Comparison of ENCODE assay signal across 8 cellular contexts in genomic region chr17:75666959-75667790, GRCh38. TPM values are rescaled to one million over a fixed set of nuclear protein-coding genes. Genes with fewer than 3 reads are reported as not detected.
A peak's percentile ranks its signal among the peaks of the same experiment; 100 is the strongest.
DNase-seq lines count a peak whose midpoint lies in the region; ATAC-seq and TF ChIP-seq lines count a peak whose summit lies in the region.

RECQL5 (minus strand) TSS chr17:75667154; CDS start chr17:75666557, 597 bp downstream.
SAP30BP (plus strand) TSS chr17:75667338; CDS start chr17:75667373, 35 bp downstream.

- CTCF ChIA-PET in CD8-positive, alpha-beta memory T cell (lab: Charles Lee), result interaction anchor here (0.8 to 2.8 kb wide), 7 partner anchors 11 to 192 kb away, joined by 3 to 12 read pairs (median 3); no protein-coding TSS in a partner anchor

- H3K27ac ChIP-seq in CD8-positive, alpha-beta memory T cell (ENCODE audit: low read depth, low read length), result peak within 1 kb of the TSS; percentile 96
- H3K27ac ChIP-seq in lower lobe of right lung, result peak within 1 kb of the TSS; percentile 92

- H3K36me3 Mint-ChIP-seq in CD8-positive, alpha-beta memory T cell, result peaks cover 7 to 50% (median 15%) of the 10 kb centered on the region in 3 donors

- peak within 1 kb of the TSS in 3 of 8 donors; percentile 53 to 76 (median 75) for H3K27ac Mint-ChIP-seq in CD8-positive, alpha-beta memory T cell

- no peaks in the 10 kb centered on the region for H3K9me3 ChIP-seq in CD8-positive, alpha-beta memory T cell (ENCODE audit: low read length)
- no peaks in the 10 kb centered on the region for H3K9me3 ChIP-seq in lower lobe of right lung

- peak within 1 kb of the TSS in 5 of 7 donors; percentile 23 to 68 (median 51) for H3K4me3 Mint-ChIP-seq in CD8-positive, alpha-beta memory T cell

- DNase-seq in CD8-positive, alpha-beta memory T cell, result peak; percentile 94 to 99 (median 97)
- peak; percentile 90 for DNase-seq in GM20000 (ENCODE audit: low spot score)
- DNase-seq in HT1080 (ENCODE audit: low read depth), result peak; percentile 96
- peak; percentile 92 to 98 for DNase-seq in NOMO-1 (lab: John Stamatoyannopoulos, UW; ENCODE audit: unreplicated experiment in 2 of 2)
- peak; percentile 99 for DNase-seq in activated CD8-positive, alpha-beta memory T cell treated with anti-CD3 and anti-CD28 coated beads for 24 hours
- DNase-seq in effector CD4-positive, alpha-beta T cell, result peak; percentile 99
- peak; percentile 99 for DNase-seq in lower lobe of right lung
- DNase-seq in stimulated activated CD4-positive, alpha-beta T cell treated with anti-CD3 and anti-CD28 coated beads, TNF-alpha, amount 100 ng/mL, for 24 hours (ENCODE audit: low read depth in 3 of 3), result peak; percentile 94 to 98 (median 96)

- H3K4me1 Mint-ChIP-seq in CD8-positive, alpha-beta memory T cell, result peaks cover 16 to 21% (median 20%) of the 10 kb centered on the region in 3 donors

- H3K4me1 ChIP-seq in CD8-positive, alpha-beta memory T cell (ENCODE audit: insufficient read depth, low read length), result peaks cover 28% of the 10 kb centered on the region
- H3K4me1 ChIP-seq in lower lobe of right lung, result peaks cover 28% of the 10 kb centered on the region

- peaks cover 27% of the 10 kb centered on the region for H3K36me3 ChIP-seq in CD8-positive, alpha-beta memory T cell (ENCODE audit: insufficient read depth, low read length)
- peaks cover 51% of the 10 kb centered on the region for H3K36me3 ChIP-seq in lower lobe of right lung

- peak; percentile 100 for ATAC-seq in lower lobe of right lung

- intact Hi-C loops in lower lobe of right lung (cut with DNase I), result no loop called here

- TF ChIP-seq CTCF in GM20000 (IDR thresholded peaks at IDR 0.05; ENCODE audit: extremely low read depth, missing control alignments), result no peak
- TF ChIP-seq CTCF in lower lobe of right lung (IDR thresholded peaks at IDR 0.05), result no peak

- H3K27me3 Mint-ChIP-seq in CD8-positive, alpha-beta memory T cell, result no peaks in the 10 kb centered on the region

- POLR2A ChIA-PET in CD8-positive, alpha-beta memory T cell (lab: Charles Lee), result interaction anchor here (0.5 to 1.7 kb wide), 10 partner anchors 10 to 1014 kb away, joined by 3 to 4 read pairs (median 4); partner anchors contain the start of genes GALK1, GGA3 and TSEN54

- no peaks in the 10 kb centered on the region for H3K27me3 ChIP-seq in CD8-positive, alpha-beta memory T cell (ENCODE audit: insufficient read depth, low read length, poor library complexity, severe bottlenecking)
- H3K27me3 ChIP-seq in lower lobe of right lung (ENCODE audit: low read depth), result no peaks in the 10 kb centered on the region

- no peaks in the 10 kb centered on the region for H3K9me3 Mint-ChIP-seq in CD8-positive, alpha-beta memory T cell

- H3K4me3 ChIP-seq in CD8-positive, alpha-beta memory T cell (ENCODE audit: low read length), result peak within 1 kb of the TSS; percentile 98
- peak within 1 kb of the TSS; percentile 70 for H3K4me3 ChIP-seq in lower lobe of right lung

RNA-seq across cellular contexts. Expression of gene RECQL5, which starts in this region (rescaled TPM):
- 10 to 100 TPM; 28.5 to 30.3 TPM for total RNA-seq in CD8-positive, alpha-beta memory T cell
- polyA plus RNA-seq in CD8-positive, alpha-beta memory T cell, result 16.0 TPM
- total RNA-seq in HT1080 (2014; rRNA removed; shearing (Covaris generic)), result 19.6 and 23.4 TPM in 2 replicates
- polyA plus RNA-seq in HT1080 (2015; cell fraction: cytosol; rRNA removed), result 12.8 and 13.3 TPM in 2 replicates
- polyA plus RNA-seq in HT1080 (2015; cell fraction: nucleus; rRNA removed), result 104 and 130 TPM in 2 replicates
- 39.4 TPM for total RNA-seq in lower lobe of right lung

RNA-seq across cellular contexts. Expression of gene SAP30BP, which starts in this region (rescaled TPM):
- total RNA-seq in CD8-positive, alpha-beta memory T cell, result 100 to 1,000 TPM in 1 of 2 experiments, 10 to 100 TPM in 1; 98.0 to 111 TPM
- 87.5 TPM for polyA plus RNA-seq in CD8-positive, alpha-beta memory T cell
- total RNA-seq in HT1080 (2014; rRNA removed; shearing (Covaris generic)), result 60.8 and 65.4 TPM in 2 replicates
- polyA plus RNA-seq in HT1080 (2015; cell fraction: cytosol; rRNA removed), result 44.2 and 47.1 TPM in 2 replicates
- 122 and 138 TPM in 2 replicates for polyA plus RNA-seq in HT1080 (2015; cell fraction: nucleus; rRNA removed)
- 73.0 TPM for total RNA-seq in lower lobe of right lung

Comparison
In these comparisons a context has a peak if more than half of its experiments do, and no peak if none do; other contexts are left out.
1. Peak in every context shown above with its lines: DNase-seq, ATAC-seq, H3K4me3 ChIP-seq and H3K27ac ChIP-seq.